In the genomic region with DNA sequence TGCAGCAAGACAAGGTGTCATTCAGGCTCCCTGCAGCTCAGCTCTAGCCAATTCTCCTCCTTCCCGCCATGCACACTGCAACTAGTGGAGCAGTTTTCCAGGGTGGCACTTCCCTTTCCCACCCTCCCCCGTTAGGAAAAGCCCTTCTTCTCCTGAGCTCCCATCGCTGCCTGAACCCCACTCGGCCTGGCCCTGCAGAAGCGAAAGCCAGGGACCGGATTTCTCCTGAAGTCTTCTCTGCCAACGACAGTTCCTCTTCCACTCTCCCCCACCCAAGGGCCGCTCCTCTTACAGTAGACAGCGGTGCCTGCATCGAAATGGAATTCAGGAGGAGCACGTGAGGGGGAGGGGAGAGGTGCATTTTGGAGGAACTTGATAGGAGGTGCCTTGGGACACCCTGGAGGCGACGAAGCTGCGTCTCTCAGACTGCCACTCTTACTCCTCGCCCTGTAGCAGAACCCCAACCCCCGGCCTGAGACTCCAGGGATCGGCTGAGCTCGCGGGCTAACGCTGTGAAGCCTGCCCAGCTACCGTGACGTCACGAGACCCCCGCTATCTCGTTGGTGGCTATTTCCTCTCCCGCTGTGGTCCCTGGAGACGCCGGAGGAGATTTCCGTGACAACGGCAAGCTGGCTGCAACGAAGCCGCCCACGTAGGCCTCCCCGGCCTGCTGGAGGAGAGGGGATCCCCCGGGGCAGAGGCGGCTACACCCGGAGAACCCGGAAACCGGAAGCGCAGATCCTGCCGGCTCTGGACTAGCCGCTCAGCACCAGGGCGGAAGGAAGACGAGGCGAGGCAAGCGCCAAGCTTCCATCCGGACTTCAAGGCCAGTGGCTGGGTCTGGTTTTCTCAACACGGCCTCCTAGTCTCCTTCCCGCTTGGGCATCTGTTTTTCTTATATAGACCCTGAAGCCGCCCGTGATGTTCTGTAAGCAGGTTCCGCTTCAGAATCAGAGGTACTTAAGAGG, we compare ENCODE assay signal across 8 cellular contexts.
DNase-seq lines count a peak whose midpoint lies in the region; ATAC-seq and TF ChIP-seq lines count a peak whose summit lies in the region.

No MANE protein-coding gene starts in this region.

- no peaks in the 10 kb centered on the region for H3K9me3 Mint-ChIP-seq in central memory CD8-positive, alpha-beta T cell

- ATAC-seq in GM19025 (IDR thresholded peaks at IDR 0.05; ENCODE audit: low read depth, unreplicated experiment), result peak; percentile 94
- ATAC-seq in HG03280 (IDR thresholded peaks at IDR 0.05; ENCODE audit: unreplicated experiment), result peak; percentile 96
- peak; percentile 89 for ATAC-seq in central memory CD8-positive, alpha-beta T cell (replicated peaks; ENCODE audit: extremely low read depth, poor library complexity, severe bottlenecking)

- H3K36me3 Mint-ChIP-seq in central memory CD8-positive, alpha-beta T cell (ENCODE audit: insufficient read depth), result peaks cover 8% of the 10 kb centered on the region

- no peaks in the 10 kb centered on the region for H3K27me3 Mint-ChIP-seq in central memory CD8-positive, alpha-beta T cell

- peak overlapping the region; percentile 97 for H3K4me3 Mint-ChIP-seq in central memory CD8-positive, alpha-beta T cell

- H3K4me3 ChIP-seq in AG09309 (ENCODE audit: control insufficient read depth, low read depth, low read length), result peak overlapping the region; percentile 60

- peaks cover 40% of the 10 kb centered on the region for H3K4me1 Mint-ChIP-seq in central memory CD8-positive, alpha-beta T cell

- TF ChIP-seq CTCF in AG09309 (IDR thresholded peaks at IDR 0.05; ENCODE audit: control insufficient read depth, insufficient read depth, low read depth, low read length, missing control alignments), result no peak

- DNase-seq in AG09309 (ENCODE audit: low read depth) (peak; percentile 86), NCI-H345 (lab: John Stamatoyannopoulos, UW) (peak; percentile 94), islet precursor cell (peak; percentile 95)
- peak; percentile 86 for DNase-seq in activated CD4-positive, CD25-positive, alpha-beta regulatory T cell treated with anti-CD3 and anti-CD28 coated beads, Interleukin-2, amount 50 U/mL, for 16 hours (ENCODE audit: low read depth, low spot score)
- peak; percentile 90 to 96 for DNase-seq in central memory CD8-positive, alpha-beta T cell (ENCODE audit: low spot score in 2 of 2)
- DNase-seq in stimulated activated CD4-positive, alpha-beta T cell treated with anti-CD3 and anti-CD28 coated beads, Interleukin-12 subunit alpha, Interleukin-12 subunit beta, amount 100 ng/mL, for 4 hours, result peak; percentile 96

- H3K27ac Mint-ChIP-seq in central memory CD8-positive, alpha-beta T cell (ENCODE audit: low read depth), result peak overlapping the region; percentile 98

Comparison
In these comparisons a context has a peak if more than half of its experiments do, and no peak if none do; other contexts are left out.
1. Peak in every context shown above with its lines: DNase-seq, ATAC-seq and H3K4me3 ChIP-seq.